8 cellular contexts compared by ENCODE assay signal in genomic region chr2:109896212-109896611, GRCh38. TPM values are rescaled to one million over a fixed set of nuclear protein-coding genes. Genes with fewer than 3 reads are reported as not detected.
A peak's percentile ranks its signal among the peaks of the same experiment; 100 is the strongest.
DNase-seq lines count a peak whose midpoint lies in the region; ATAC-seq and TF ChIP-seq lines count a peak whose summit lies in the region.
"Not testable (repeated sequence)": the region's sequence is repeated elsewhere in the genome, so short reads cannot be mapped to it uniquely, and the experiment has no call there.

No MANE protein-coding gene starts in this region.

- not testable (repeated sequence) for DNase-seq in activated naive CD8-positive, alpha-beta T cell treated with anti-CD3 and anti-CD28 coated beads, Interleukin-2, amount 10 ng/mL, durations not matched to agents 7 days and 5 days; omental fat pad (ENCODE audit: low spot score)

- ATAC-seq in GM18499 (IDR thresholded peaks at IDR 0.05; ENCODE audit: insufficient read depth, unreplicated experiment) (peak; percentile 91), GM19324 (IDR thresholded peaks at IDR 0.05; ENCODE audit: low FRiP score, unreplicated experiment) (peak; percentile 75), GM21528 (IDR thresholded peaks at IDR 0.05; ENCODE audit: low FRiP score, unreplicated experiment) (peak; percentile 97), HG02840 (IDR thresholded peaks at IDR 0.05; ENCODE audit: low FRiP score, unreplicated experiment) (peak; percentile 98), HG03135 (IDR thresholded peaks at IDR 0.05; ENCODE audit: unreplicated experiment) (peak; percentile 97), HG03575 (IDR thresholded peaks at IDR 0.05; ENCODE audit: extremely low read depth, insufficient number of reproducible peaks, low FRiP score, unreplicated experiment) (peak; percentile 90), omental fat pad (ENCODE audit: low FRiP score) (peak; percentile 57)
- ATAC-seq in activated naive CD8-positive, alpha-beta T cell treated with anti-CD3 and anti-CD28 coated beads, Interleukin-2, amount 10 ng/mL, durations not matched to agents 7 days and 5 days (ENCODE audit: low read depth), result peak; percentile 98

- not testable (repeated sequence) for H3K36me3 Mint-ChIP-seq in activated naive CD8-positive, alpha-beta T cell treated with anti-CD3 and anti-CD28 coated beads, Interleukin-2, amount 10 ng/mL, durations not matched to agents 7 days and 5 days

- H3K4me1 Mint-ChIP-seq in activated naive CD8-positive, alpha-beta T cell treated with anti-CD3 and anti-CD28 coated beads, Interleukin-2, amount 10 ng/mL, durations not matched to agents 7 days and 5 days, result not testable (repeated sequence)

- POLR2A ChIA-PET in activated naive CD8-positive, alpha-beta T cell treated with anti-CD3 and anti-CD28 coated beads, Interleukin-2, amount 10 ng/mL, durations not matched to agents 7 days and 5 days (lab: Charles Lee), result not testable (repeated sequence)

- not testable (repeated sequence) for H3K4me3 Mint-ChIP-seq in activated naive CD8-positive, alpha-beta T cell treated with anti-CD3 and anti-CD28 coated beads, Interleukin-2, amount 10 ng/mL, durations not matched to agents 7 days and 5 days

- not testable (repeated sequence) for H3K27ac Mint-ChIP-seq in activated naive CD8-positive, alpha-beta T cell treated with anti-CD3 and anti-CD28 coated beads, Interleukin-2, amount 10 ng/mL, durations not matched to agents 7 days and 5 days

- not testable (repeated sequence) for TF ChIP-seq CTCF in omental fat pad (IDR thresholded peaks at IDR 0.05)

- not testable (repeated sequence) for H3K27me3 Mint-ChIP-seq in activated naive CD8-positive, alpha-beta T cell treated with anti-CD3 and anti-CD28 coated beads, Interleukin-2, amount 10 ng/mL, durations not matched to agents 7 days and 5 days

- H3K9me3 Mint-ChIP-seq in activated naive CD8-positive, alpha-beta T cell treated with anti-CD3 and anti-CD28 coated beads, Interleukin-2, amount 10 ng/mL, durations not matched to agents 7 days and 5 days, result not testable (repeated sequence)

RNA-seq across cellular contexts. Expression of gene LIMS3, which starts 2.3 kb away (rescaled TPM):
- total RNA-seq in activated naive CD8-positive, alpha-beta T cell treated with anti-CD3 and anti-CD28 coated beads, Interleukin-2, amount 10 ng/mL, durations not matched to agents 7 days and 5 days, result under 1 TPM; 0.88 to 0.91 TPM
- 1 to 10 TPM in 3 of 4 donors, not detected in 1; 1.2 to 2.4 (median 2.2) TPM for total RNA-seq in omental fat pad
